ENCODE assay signal across 16 cellular contexts in genomic region chr1:156155760-156156495, GRCh38. TPM values are rescaled to one million over a fixed set of nuclear protein-coding genes. Genes with fewer than 3 reads are reported as not detected.
DNase-seq lines count a peak whose midpoint lies in the region; ATAC-seq and TF ChIP-seq lines count a peak whose summit lies in the region.
"Had no signal": no experiment of that assay in that cellular context is flagged by ENCODE, and none has a peak within 500 bp of the region (broad histone marks: within the 10 kb centered on the region; RNA-seq: fewer than 3 reads in every experiment).

No MANE protein-coding gene starts in this region.

- H4K20me1 ChIP-seq in neural progenitor cell (ENCODE audit: low read depth): no peaks in the 10 kb centered on the region

- no peak overlapping the region for H3K4me3 ChIP-seq in neural progenitor cell
- no peak overlapping the region for H3K4me3 ChIP-seq in body of pancreas
- H3K4me3 ChIP-seq: ascending aorta, prostate gland had no signal

- TF ChIP-seq POLR2A in body of pancreas (IDR thresholded peaks at IDR 0.05): no peak

- H3K36me3 Mint-ChIP-seq in activated CD4-positive, alpha-beta T cell treated with anti-CD3 and anti-CD28 coated beads, Interleukin-2, amount 10 ng/mL, durations not matched to agents 24 days and 14 days (ENCODE audit: low read depth): no peaks in the 10 kb centered on the region
- H3K36me3 Mint-ChIP-seq in activated T-helper 1 cell treated with anti-CD3 and anti-CD28 coated beads, Interleukin-12 subunit alpha, Interleukin-12 subunit beta, Interleukin-2, Interleukin-4 antibody, amounts not matched to agents 30 ng/mL and 10 ng/mL and 1 ng/mL, durations not matched to agents 14 hours and 24 hours and 36 hours (ENCODE audit: low read depth): no peaks in the 10 kb centered on the region
- no peaks in the 10 kb centered on the region for H3K36me3 Mint-ChIP-seq in neural progenitor cell

- WGBS in body of pancreas, 2 donors: 54 to 56% methylated on average over 9 to 11 of the region's 11 CpGs

- H3K27ac ChIP-seq in neural progenitor cell (no peak overlapping the region), body of pancreas (no peak overlapping the region)
- H3K27ac ChIP-seq: ascending aorta, foreskin keratinocyte, prostate gland had no signal

- intact Hi-C loops in activated CD4-positive, alpha-beta T cell treated with anti-CD3 and anti-CD28 coated beads, Interleukin-2, amount 10 ng/mL, durations not matched to agents 24 days and 14 days (cut with micrococcal nuclease): no loop called here
- intact Hi-C loops in activated T-helper 1 cell treated with anti-CD3 and anti-CD28 coated beads, Interleukin-12 subunit alpha, Interleukin-12 subunit beta, Interleukin-2, Interleukin-4 antibody, amounts not matched to agents 30 ng/mL and 10 ng/mL and 1 ng/mL, durations not matched to agents 14 hours and 24 hours and 36 hours (cut with micrococcal nuclease): no loop called here
- intact Hi-C loops in body of pancreas (cut with DNase I): no loop called here

- H3K36me3 ChIP-seq in neural progenitor cell: no peaks in the 10 kb centered on the region
- no peaks in the 10 kb centered on the region for H3K36me3 ChIP-seq in body of pancreas (replicated peaks in 1 of 2; ENCODE audit: insufficient read depth in 1 of 2, low read depth in 2 of 2)
- H3K36me3 ChIP-seq: ascending aorta, prostate gland had no signal

- DNase-seq in activated CD4-positive, alpha-beta T cell treated with anti-CD3 and anti-CD28 coated beads, Interleukin-2, amount 10 ng/mL, durations not matched to agents 24 days and 14 days: no peak
- no peak for DNase-seq in activated CD4-positive, alpha-beta T cell treated with anti-CD3 and anti-CD28 coated beads for 4 hours
- DNase-seq in KBM-7 (peak; percentile 37), neural progenitor cell (ENCODE audit: low spot score) (no peak), body of pancreas (no peak), DMS153 treated with DMSO at 0.1 percent for 48 hours (lab: John Stamatoyannopoulos, UW; ENCODE audit: unreplicated experiment) (no peak)
- no peak for DNase-seq in activated T-helper 1 cell treated with anti-CD3 and anti-CD28 coated beads, Interleukin-12 subunit alpha, Interleukin-12 subunit beta, Interleukin-2, Interleukin-4 antibody, amounts not matched to agents 30 ng/mL and 10 ng/mL and 1 ng/mL, durations not matched to agents 14 hours and 24 hours and 36 hours (ENCODE audit: low spot score)
- DNase-seq: DMS 273 treated with DMSO at 0.1 percent for 48 hours; effector CD8-positive, alpha-beta T cell; foreskin keratinocyte; NCI-H1048; NCI-H226; PC-3 had no signal

- H3K4me1 ChIP-seq in neural progenitor cell (peaks cover 2% of the 10 kb centered on the region), body of pancreas (peaks cover 11% of the 10 kb centered on the region)

- ATAC-seq in body of pancreas (no peak), GM21619 (IDR thresholded peaks at IDR 0.05; ENCODE audit: unreplicated experiment) (no peak)
- ATAC-seq: foreskin keratinocyte, PC-3 had no signal

- H3K27me3 Mint-ChIP-seq in activated CD4-positive, alpha-beta T cell treated with anti-CD3 and anti-CD28 coated beads, Interleukin-2, amount 10 ng/mL, durations not matched to agents 24 days and 14 days: no peaks in the 10 kb centered on the region
- H3K27me3 Mint-ChIP-seq in activated T-helper 1 cell treated with anti-CD3 and anti-CD28 coated beads, Interleukin-12 subunit alpha, Interleukin-12 subunit beta, Interleukin-2, Interleukin-4 antibody, amounts not matched to agents 30 ng/mL and 10 ng/mL and 1 ng/mL, durations not matched to agents 14 hours and 24 hours and 36 hours (ENCODE audit: insufficient read depth): peaks cover 1% of the 10 kb centered on the region
- peaks cover 16% of the 10 kb centered on the region for H3K27me3 Mint-ChIP-seq in neural progenitor cell (ENCODE audit: insufficient read depth, low read depth)

- no peaks in the 10 kb centered on the region for H3K79me2 ChIP-seq in neural progenitor cell (ENCODE audit: low read depth)

- no peak overlapping the region for H2AFZ ChIP-seq in neural progenitor cell (replicated peaks)

- in situ Hi-C loops in KBM-7 (cut with MboI; ENCODE audit: low pct_unique_long_range_greater_than_20kb, low sequenced_read_pairs): no loop called here

- H3K4me3 Mint-ChIP-seq in activated CD4-positive, alpha-beta T cell treated with anti-CD3 and anti-CD28 coated beads, Interleukin-2, amount 10 ng/mL, durations not matched to agents 24 days and 14 days: peak overlapping the region; percentile 51
- peak overlapping the region; percentile 52 for H3K4me3 Mint-ChIP-seq in activated T-helper 1 cell treated with anti-CD3 and anti-CD28 coated beads, Interleukin-12 subunit alpha, Interleukin-12 subunit beta, Interleukin-2, Interleukin-4 antibody, amounts not matched to agents 30 ng/mL and 10 ng/mL and 1 ng/mL, durations not matched to agents 14 hours and 24 hours and 36 hours
- H3K4me3 Mint-ChIP-seq in neural progenitor cell: no peak overlapping the region

- H3K9ac ChIP-seq in neural progenitor cell: no peak overlapping the region

- H3K27me3 ChIP-seq in neural progenitor cell (peaks cover 10% of the 10 kb centered on the region), body of pancreas (no peaks in the 10 kb centered on the region)
- H3K27me3 ChIP-seq: ascending aorta, foreskin keratinocyte had no signal

- peak overlapping the region; percentile 12 for H3K27ac Mint-ChIP-seq in activated CD4-positive, alpha-beta T cell treated with anti-CD3 and anti-CD28 coated beads, Interleukin-2, amount 10 ng/mL, durations not matched to agents 24 days and 14 days
- H3K27ac Mint-ChIP-seq in activated T-helper 1 cell treated with anti-CD3 and anti-CD28 coated beads, Interleukin-12 subunit alpha, Interleukin-12 subunit beta, Interleukin-2, Interleukin-4 antibody, amounts not matched to agents 30 ng/mL and 10 ng/mL and 1 ng/mL, durations not matched to agents 14 hours and 24 hours and 36 hours: peak overlapping the region; percentile 69
- H3K27ac Mint-ChIP-seq in neural progenitor cell: peak overlapping the region; percentile 12

- TF ChIP-seq CTCF in neural progenitor cell (IDR thresholded peaks at IDR 0.05): no peak
- no peak for TF ChIP-seq CTCF in body of pancreas (IDR thresholded peaks at IDR 0.05)

- no peak overlapping the region for H3K4me2 ChIP-seq in neural progenitor cell

- no peaks in the 10 kb centered on the region for H3K9me3 Mint-ChIP-seq in activated CD4-positive, alpha-beta T cell treated with anti-CD3 and anti-CD28 coated beads, Interleukin-2, amount 10 ng/mL, durations not matched to agents 24 days and 14 days
- no peaks in the 10 kb centered on the region for H3K9me3 Mint-ChIP-seq in activated T-helper 1 cell treated with anti-CD3 and anti-CD28 coated beads, Interleukin-12 subunit alpha, Interleukin-12 subunit beta, Interleukin-2, Interleukin-4 antibody, amounts not matched to agents 30 ng/mL and 10 ng/mL and 1 ng/mL, durations not matched to agents 14 hours and 24 hours and 36 hours
- H3K9me3 Mint-ChIP-seq in neural progenitor cell: no peaks in the 10 kb centered on the region

- peaks cover 70% of the 10 kb centered on the region for H3K4me1 Mint-ChIP-seq in activated CD4-positive, alpha-beta T cell treated with anti-CD3 and anti-CD28 coated beads, Interleukin-2, amount 10 ng/mL, durations not matched to agents 24 days and 14 days
- H3K4me1 Mint-ChIP-seq in activated T-helper 1 cell treated with anti-CD3 and anti-CD28 coated beads, Interleukin-12 subunit alpha, Interleukin-12 subunit beta, Interleukin-2, Interleukin-4 antibody, amounts not matched to agents 30 ng/mL and 10 ng/mL and 1 ng/mL, durations not matched to agents 14 hours and 24 hours and 36 hours (ENCODE audit: low read depth): peaks cover 75% of the 10 kb centered on the region
- H3K4me1 Mint-ChIP-seq in neural progenitor cell: peaks cover 38% of the 10 kb centered on the region

- no peaks in the 10 kb centered on the region for H3K9me3 ChIP-seq in neural progenitor cell (ENCODE audit: low read depth)
- H3K9me3 ChIP-seq in body of pancreas: no peaks in the 10 kb centered on the region
- H3K9me3 ChIP-seq: ascending aorta, prostate gland had no signal

- H3F3A ChIP-seq in neural progenitor cell (ENCODE audit: low read depth): peaks cover 8% of the 10 kb centered on the region

RNA-seq across cellular contexts. Expression of gene SEMA4A, which starts 2.5 kb away (rescaled TPM):
- 12.1 and 12.7 TPM in 2 replicates for total RNA-seq in activated CD4-positive, alpha-beta T cell treated with anti-CD3 and anti-CD28 coated beads, Interleukin-2, amount 10 ng/mL, durations not matched to agents 24 days and 14 days
- total RNA-seq in activated T-helper 1 cell treated with anti-CD3 and anti-CD28 coated beads, Interleukin-12 subunit alpha, Interleukin-12 subunit beta, Interleukin-2, Interleukin-4 antibody, amounts not matched to agents 30 ng/mL and 10 ng/mL and 1 ng/mL, durations not matched to agents 14 hours and 24 hours and 36 hours: 8.8 and 9.0 TPM in 2 replicates
- total RNA-seq in neural progenitor cell (ENCODE audit: low replicate concordance) (0.69 and 1.8 TPM in 2 replicates), body of pancreas (10 to 100 TPM in 1 of 2 donors, 1 to 10 TPM in 1; 2.6 to 11.9 TPM)

RNA-seq across cellular contexts. Expression of gene SLC25A44, which starts 38.0 kb away (rescaled TPM):
- total RNA-seq in activated CD4-positive, alpha-beta T cell treated with anti-CD3 and anti-CD28 coated beads, Interleukin-2, amount 10 ng/mL, durations not matched to agents 24 days and 14 days: 61.0 and 67.9 TPM in 2 replicates
- total RNA-seq in activated T-helper 1 cell treated with anti-CD3 and anti-CD28 coated beads, Interleukin-12 subunit alpha, Interleukin-12 subunit beta, Interleukin-2, Interleukin-4 antibody, amounts not matched to agents 30 ng/mL and 10 ng/mL and 1 ng/mL, durations not matched to agents 14 hours and 24 hours and 36 hours: 67.6 and 79.3 TPM in 2 replicates
- total RNA-seq in neural progenitor cell (ENCODE audit: low replicate concordance): 4.6 and 9.4 TPM in 2 replicates
- 10 to 100 TPM in 1 of 2 donors, 1 to 10 TPM in 1; 5.2 to 13.2 TPM for total RNA-seq in body of pancreas

RNA-seq across cellular contexts. Expression of gene LMNA, which starts 41.4 kb away (rescaled TPM):
- total RNA-seq in activated CD4-positive, alpha-beta T cell treated with anti-CD3 and anti-CD28 coated beads, Interleukin-2, amount 10 ng/mL, durations not matched to agents 24 days and 14 days: 105 and 110 TPM in 2 replicates
- 80.1 and 84.1 TPM in 2 replicates for total RNA-seq in activated T-helper 1 cell treated with anti-CD3 and anti-CD28 coated beads, Interleukin-12 subunit alpha, Interleukin-12 subunit beta, Interleukin-2, Interleukin-4 antibody, amounts not matched to agents 30 ng/mL and 10 ng/mL and 1 ng/mL, durations not matched to agents 14 hours and 24 hours and 36 hours
- 20.5 and 35.8 TPM in 2 replicates for total RNA-seq in neural progenitor cell (ENCODE audit: low replicate concordance)
- total RNA-seq in body of pancreas: 100 to 1,000 TPM; 152 to 186 TPM

RNA-seq across cellular contexts. Expression of gene PMF1, which starts 56.9 kb away (rescaled TPM):
- 107 and 113 TPM in 2 replicates for total RNA-seq in activated CD4-positive, alpha-beta T cell treated with anti-CD3 and anti-CD28 coated beads, Interleukin-2, amount 10 ng/mL, durations not matched to agents 24 days and 14 days
- total RNA-seq in activated T-helper 1 cell treated with anti-CD3 and anti-CD28 coated beads, Interleukin-12 subunit alpha, Interleukin-12 subunit beta, Interleukin-2, Interleukin-4 antibody, amounts not matched to agents 30 ng/mL and 10 ng/mL and 1 ng/mL, durations not matched to agents 14 hours and 24 hours and 36 hours: 105 and 111 TPM in 2 replicates
- total RNA-seq in neural progenitor cell (ENCODE audit: low replicate concordance) (99.3 and 103 TPM in 2 replicates), body of pancreas (10 to 100 TPM; 37.6 to 43.1 TPM)

Comparison
In these comparisons a context has a peak if more than half of its experiments do, and no peak if none do; other contexts are left out.
1. H3K27ac Mint-ChIP-seq: peak in every context shown above with its lines; median percentile 69 in activated T-helper 1 cell treated with anti-CD3 and anti-CD28 coated beads, Interleukin-12 subunit alpha, Interleukin-12 subunit beta, Interleukin-2, Interleukin-4 antibody, amounts not matched to agents 30 ng/mL and 10 ng/mL and 1 ng/mL, durations not matched to agents 14 hours and 24 hours and 36 hours; 12 in activated CD4-positive, alpha-beta T cell treated with anti-CD3 and anti-CD28 coated beads, Interleukin-2, amount 10 ng/mL, durations not matched to agents 24 days and 14 days; 12 in neural progenitor cell.